In genomic region chr12:49232940-49233841, GRCh38 we compare ENCODE assay signal across 8 cellular contexts. TPM values are rescaled to one million over a fixed set of nuclear protein-coding genes. Genes with fewer than 3 reads are reported as not detected.
A peak's percentile ranks its signal among the peaks of the same experiment; 100 is the strongest.
DNase-seq lines count a peak whose midpoint lies in the region; ATAC-seq, FAIRE-seq and TF ChIP-seq lines count a peak whose summit lies in the region.

No MANE protein-coding gene starts in this region.

- H3K36me3 ChIP-seq in rectal smooth muscle tissue (ENCODE audit: control insufficient read depth, insufficient read depth, low read length): no peaks in the 10 kb centered on the region

- H3K9me3 Mint-ChIP-seq in activated naive CD8-positive, alpha-beta T cell treated with anti-CD3 and anti-CD28 coated beads, Interleukin-2, amount 50 U/mL, for 24 hours: no peaks in the 10 kb centered on the region

- peaks cover 25% of the 10 kb centered on the region for H3K4me1 ChIP-seq in rectal smooth muscle tissue (ENCODE audit: control insufficient read depth, insufficient read depth, low read length)

- DNase-seq in Daoy (ENCODE audit: low read depth) (peak; percentile 56), NCI-H1930 (lab: John Stamatoyannopoulos, UW) (peak; percentile 72 to 75), hypothalamus (lab: John Stamatoyannopoulos, UW) (peak in 47 of 51 donors; percentile 21 to 88 (median 60)), GM12891 (ENCODE audit: insufficient read length, low spot score) (no peak)
- DNase-seq in activated naive CD8-positive, alpha-beta T cell treated with anti-CD3 and anti-CD28 coated beads, Interleukin-2, amount 50 U/mL, for 24 hours: no peak

- H3K27me3 Mint-ChIP-seq in activated naive CD8-positive, alpha-beta T cell treated with anti-CD3 and anti-CD28 coated beads, Interleukin-2, amount 50 U/mL, for 24 hours: no peaks in the 10 kb centered on the region

- TF ChIP-seq POLR2A in GM12891 (IDR thresholded peaks at IDR 0.05; ENCODE audit: low read depth, low read length): no peak

- H3K4me1 Mint-ChIP-seq in activated naive CD8-positive, alpha-beta T cell treated with anti-CD3 and anti-CD28 coated beads, Interleukin-2, amount 50 U/mL, for 24 hours: peaks cover 26% of the 10 kb centered on the region

- no peak overlapping the region for H3K9ac ChIP-seq in rectal smooth muscle tissue (ENCODE audit: low read length)

- peak overlapping the region; percentile 96 for H3K27ac ChIP-seq in rectal smooth muscle tissue (ENCODE audit: low read depth, low read length)

- H3K27ac Mint-ChIP-seq in activated naive CD8-positive, alpha-beta T cell treated with anti-CD3 and anti-CD28 coated beads, Interleukin-2, amount 50 U/mL, for 24 hours: peak overlapping the region; percentile 86

- H3K27me3 ChIP-seq in rectal smooth muscle tissue (ENCODE audit: control insufficient read depth, insufficient read depth, low read length): no peaks in the 10 kb centered on the region

- peak overlapping the region; percentile 80 for H3K4me3 Mint-ChIP-seq in activated naive CD8-positive, alpha-beta T cell treated with anti-CD3 and anti-CD28 coated beads, Interleukin-2, amount 50 U/mL, for 24 hours

- no peak for FAIRE-seq in GM12891 (lab: Jason Lieb, UNC)

- no peak for ATAC-seq in activated naive CD8-positive, alpha-beta T cell treated with anti-CD3 and anti-CD28 coated beads, Interleukin-2, amount 50 U/mL, for 24 hours
- ATAC-seq in HG02798 (IDR thresholded peaks at IDR 0.05; ENCODE audit: poor library complexity, unreplicated experiment): no peak
- no peak for ATAC-seq in HG03280 (IDR thresholded peaks at IDR 0.05; ENCODE audit: unreplicated experiment)

- no peaks in the 10 kb centered on the region for H3K36me3 Mint-ChIP-seq in activated naive CD8-positive, alpha-beta T cell treated with anti-CD3 and anti-CD28 coated beads, Interleukin-2, amount 50 U/mL, for 24 hours (ENCODE audit: low read depth)

- H3K4me3 ChIP-seq in rectal smooth muscle tissue (ENCODE audit: low read length): peak overlapping the region; percentile 57

TF ChIP-seq in GM12891, 5 proteins besides CTCF, POLR2A, EP300 and RAD21:
- TF ChIP-seq SPI1 (IDR thresholded peaks at IDR 0.05; ENCODE audit: low read depth, low read length) (no peak), POLR2AphosphoS5 (IDR thresholded peaks at IDR 0.05; ENCODE audit: low read depth, low read length) (no peak), POU2F2 (IDR thresholded peaks at IDR 0.05; ENCODE audit: low read depth, low read length) (no peak), TAF1 (IDR thresholded peaks at IDR 0.05; ENCODE audit: low read depth, low read length) (no peak)

RNA-seq across cellular contexts. Expression of gene TUBA1C, which starts 31.7 kb away (rescaled TPM):
- total RNA-seq in Daoy (2014; rRNA removed; shearing (Covaris generic)): 835 and 1,096 TPM in 2 replicates
- polyA plus RNA-seq in GM12891 (2012; ENCODE audit: low read depth, missing spikeins): 238 TPM

RNA-seq across cellular contexts. Expression of gene TUBA1A, which starts 44.3 kb away (rescaled TPM):
- 306 and 316 TPM in 2 replicates for total RNA-seq in Daoy (2014; rRNA removed; shearing (Covaris generic))
- polyA plus RNA-seq in GM12891 (2012; ENCODE audit: low read depth, missing spikeins): 82.9 TPM

Comparison
In these comparisons a context has a peak if more than half of its experiments do, and no peak if none do; other contexts are left out.
1. DNase-seq: peak in Daoy (single experiment), NCI-H1930 (2 of 2) and hypothalamus (47 of 51); none in activated naive CD8-positive, alpha-beta T cell treated with anti-CD3 and anti-CD28 coated beads, Interleukin-2, amount 50 U/mL, for 24 hours (single experiment) and GM12891 (single experiment).